ENCODE assay signal across 1 cellular context in genomic region chr20:47334022-47334551, GRCh38.
TF ChIP-seq lines count a peak whose summit lies in the region.

No MANE protein-coding gene starts in this region.

TF ChIP-seq in HepG2, 621 proteins besides CTCF, POLR2A, EP300 and RAD21 (continued from another document and continues in another):
- TF ChIP-seq, protein P1, sequence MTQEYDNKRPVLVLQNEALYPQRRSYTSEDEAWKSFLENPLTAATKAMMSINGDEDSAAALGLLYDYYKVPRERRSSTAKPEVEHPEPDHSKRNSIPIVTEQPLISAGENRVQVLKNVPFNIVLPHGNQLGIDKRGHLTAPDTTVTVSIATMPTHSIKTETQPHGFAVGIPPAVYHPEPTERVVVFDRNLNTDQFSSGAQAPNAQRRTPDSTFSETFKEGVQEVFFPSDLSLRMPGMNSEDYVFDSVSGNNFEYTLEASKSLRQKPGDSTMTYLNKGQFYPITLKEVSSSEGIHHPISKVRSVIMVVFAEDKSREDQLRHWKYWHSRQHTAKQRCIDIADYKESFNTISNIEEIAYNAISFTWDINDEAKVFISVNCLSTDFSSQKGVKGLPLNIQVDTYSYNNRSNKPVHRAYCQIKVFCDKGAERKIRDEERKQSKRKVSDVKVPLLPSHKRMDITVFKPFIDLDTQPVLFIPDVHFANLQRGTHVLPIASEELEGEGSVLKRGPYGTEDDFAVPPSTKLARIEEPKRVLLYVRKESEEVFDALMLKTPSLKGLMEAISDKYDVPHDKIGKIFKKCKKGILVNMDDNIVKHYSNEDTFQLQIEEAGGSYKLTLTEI (CRISPR knock-in tag; conservative IDR thresholded peaks at IDR 0.05): no peak
- TF ChIP-seq RAD51 (IDR thresholded peaks at IDR 0.05; ENCODE audit: borderline replicate concordance): peak; percentile 34; the same call in 1 of the 2 replicates
- no peak for TF ChIP-seq ZFP41 (CRISPR knock-in tag; IDR thresholded peaks at IDR 0.05; ENCODE audit: borderline replicate concordance)
- TF ChIP-seq ATF7 (IDR thresholded peaks at IDR 0.05): no peak
- no peak; the same call in 1 of the 2 replicates for TF ChIP-seq ATF7 (CRISPR knock-in tag; IDR thresholded peaks at IDR 0.05)
- no peak for TF ChIP-seq POLR2G (IDR thresholded peaks at IDR 0.05; ENCODE audit: low read depth, low read length)
- no peak for TF ChIP-seq ZNF709 (CRISPR knock-in tag; IDR thresholded peaks at IDR 0.05)
- TF ChIP-seq POGZ (CRISPR knock-in tag; IDR thresholded peaks at IDR 0.05): no peak
- TF ChIP-seq FOSL2 (CRISPR knock-in tag; IDR thresholded peaks at IDR 0.05): peak; percentile 98
- TF ChIP-seq, protein P2, sequence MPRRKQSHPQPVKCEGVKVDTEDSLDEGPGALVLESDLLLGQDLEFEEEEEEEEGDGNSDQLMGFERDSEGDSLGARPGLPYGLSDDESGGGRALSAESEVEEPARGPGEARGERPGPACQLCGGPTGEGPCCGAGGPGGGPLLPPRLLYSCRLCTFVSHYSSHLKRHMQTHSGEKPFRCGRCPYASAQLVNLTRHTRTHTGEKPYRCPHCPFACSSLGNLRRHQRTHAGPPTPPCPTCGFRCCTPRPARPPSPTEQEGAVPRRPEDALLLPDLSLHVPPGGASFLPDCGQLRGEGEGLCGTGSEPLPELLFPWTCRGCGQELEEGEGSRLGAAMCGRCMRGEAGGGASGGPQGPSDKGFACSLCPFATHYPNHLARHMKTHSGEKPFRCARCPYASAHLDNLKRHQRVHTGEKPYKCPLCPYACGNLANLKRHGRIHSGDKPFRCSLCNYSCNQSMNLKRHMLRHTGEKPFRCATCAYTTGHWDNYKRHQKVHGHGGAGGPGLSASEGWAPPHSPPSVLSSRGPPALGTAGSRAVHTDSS (CRISPR knock-in tag; conservative IDR thresholded peaks at IDR 0.05): no peak
- no peak for TF ChIP-seq GLMP (CRISPR knock-in tag; IDR thresholded peaks at IDR 0.05; ENCODE audit: borderline replicate concordance)
- TF ChIP-seq ZMYM2 (CRISPR knock-in tag; IDR thresholded peaks at IDR 0.05): peak; percentile 50; the same call in 1 of the 2 replicates
- TF ChIP-seq ZNF510 (CRISPR knock-in tag; IDR thresholded peaks at IDR 0.05; ENCODE audit: low read depth): no peak
- TF ChIP-seq EZH2 (conservative IDR thresholded peaks at IDR 0.05; ENCODE audit: low read depth, low read length): no peak
- 0 out of 2 replicates have a peak, but pooled peaks have one; percentile 29 for TF ChIP-seq DMAP1 (CRISPR knock-in tag; IDR thresholded peaks at IDR 0.05)
- no peak for TF ChIP-seq ZNF383 (CRISPR knock-in tag; IDR thresholded peaks at IDR 0.05; ENCODE audit: borderline replicate concordance)
- no peak; the same call in 1 of the 2 replicates for TF ChIP-seq ZBTB38 (CRISPR knock-in tag; IDR thresholded peaks at IDR 0.05)
- TF ChIP-seq ZKSCAN5 (CRISPR knock-in tag; IDR thresholded peaks at IDR 0.05): no peak
- TF ChIP-seq CHD4 (IDR thresholded peaks at IDR 0.05; ENCODE audit: borderline replicate concordance, low read length): no peak
- TF ChIP-seq ZBTB46 (CRISPR knock-in tag; IDR thresholded peaks at IDR 0.05; ENCODE audit: borderline replicate concordance): no peak
- TF ChIP-seq, protein P3, sequence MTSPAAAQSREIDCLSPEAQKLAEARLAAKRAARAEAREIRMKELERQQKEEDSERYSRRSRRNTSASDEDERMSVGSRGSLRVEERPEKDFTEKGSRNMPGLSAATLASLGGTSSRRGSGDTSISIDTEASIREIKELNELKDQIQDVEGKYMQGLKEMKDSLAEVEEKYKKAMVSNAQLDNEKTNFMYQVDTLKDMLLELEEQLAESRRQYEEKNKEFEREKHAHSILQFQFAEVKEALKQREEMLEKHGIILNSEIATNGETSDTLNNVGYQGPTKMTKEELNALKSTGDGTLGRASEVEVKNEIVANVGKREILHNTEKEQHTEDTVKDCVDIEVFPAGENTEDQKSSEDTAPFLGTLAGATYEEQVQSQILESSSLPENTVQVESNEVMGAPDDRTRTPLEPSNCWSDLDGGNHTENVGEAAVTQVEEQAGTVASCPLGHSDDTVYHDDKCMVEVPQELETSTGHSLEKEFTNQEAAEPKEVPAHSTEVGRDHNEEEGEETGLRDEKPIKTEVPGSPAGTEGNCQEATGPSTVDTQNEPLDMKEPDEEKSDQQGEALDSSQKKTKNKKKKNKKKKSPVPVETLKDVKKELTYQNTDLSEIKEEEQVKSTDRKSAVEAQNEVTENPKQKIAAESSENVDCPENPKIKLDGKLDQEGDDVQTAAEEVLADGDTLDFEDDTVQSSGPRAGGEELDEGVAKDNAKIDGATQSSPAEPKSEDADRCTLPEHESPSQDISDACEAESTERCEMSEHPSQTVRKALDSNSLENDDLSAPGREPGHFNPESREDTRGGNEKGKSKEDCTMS (CRISPR knock-in tag; conservative IDR thresholded peaks at IDR 0.05): no peak
- no peak for TF ChIP-seq NFE2 (CRISPR knock-in tag; IDR thresholded peaks at IDR 0.05)
- TF ChIP-seq KLF15 (CRISPR knock-in tag; IDR thresholded peaks at IDR 0.05; ENCODE audit: borderline replicate concordance): no peak
- TF ChIP-seq ZHX2 (IDR thresholded peaks at IDR 0.05; ENCODE audit: low read depth): no peak
- TF ChIP-seq ZHX2 (CRISPR knock-in tag; IDR thresholded peaks at IDR 0.05; ENCODE audit: borderline replicate concordance): no peak
- no peak for TF ChIP-seq RORA (CRISPR knock-in tag; IDR thresholded peaks at IDR 0.05)
- TF ChIP-seq CSRNP1 (CRISPR knock-in tag; IDR thresholded peaks at IDR 0.05): peak; percentile 62; the same call in 1 of the 2 replicates
- no peak; the same call in 1 of the 2 replicates for TF ChIP-seq ATM (IDR thresholded peaks at IDR 0.05; ENCODE audit: borderline replicate concordance)
- TF ChIP-seq, protein P4, sequence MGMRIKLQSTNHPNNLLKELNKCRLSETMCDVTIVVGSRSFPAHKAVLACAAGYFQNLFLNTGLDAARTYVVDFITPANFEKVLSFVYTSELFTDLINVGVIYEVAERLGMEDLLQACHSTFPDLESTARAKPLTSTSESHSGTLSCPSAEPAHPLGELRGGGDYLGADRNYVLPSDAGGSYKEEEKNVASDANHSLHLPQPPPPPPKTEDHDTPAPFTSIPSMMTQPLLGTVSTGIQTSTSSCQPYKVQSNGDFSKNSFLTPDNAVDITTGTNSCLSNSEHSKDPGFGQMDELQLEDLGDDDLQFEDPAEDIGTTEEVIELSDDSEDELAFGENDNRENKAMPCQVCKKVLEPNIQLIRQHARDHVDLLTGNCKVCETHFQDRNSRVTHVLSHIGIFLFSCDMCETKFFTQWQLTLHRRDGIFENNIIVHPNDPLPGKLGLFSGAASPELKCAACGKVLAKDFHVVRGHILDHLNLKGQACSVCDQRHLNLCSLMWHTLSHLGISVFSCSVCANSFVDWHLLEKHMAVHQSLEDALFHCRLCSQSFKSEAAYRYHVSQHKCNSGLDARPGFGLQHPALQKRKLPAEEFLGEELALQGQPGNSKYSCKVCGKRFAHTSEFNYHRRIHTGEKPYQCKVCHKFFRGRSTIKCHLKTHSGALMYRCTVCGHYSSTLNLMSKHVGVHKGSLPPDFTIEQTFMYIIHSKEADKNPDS (CRISPR knock-in tag; IDR thresholded peaks at IDR 0.05): peak; percentile 91; the same call in 1 of the 2 replicates
- TF ChIP-seq MTA3 (CRISPR knock-in tag; IDR thresholded peaks at IDR 0.05): no peak
- no peak for TF ChIP-seq ZNF543 (CRISPR knock-in tag; IDR thresholded peaks at IDR 0.05)
- TF ChIP-seq ZFY (CRISPR knock-in tag; IDR thresholded peaks at IDR 0.05): no peak
- TF ChIP-seq KAT7 (CRISPR knock-in tag; IDR thresholded peaks at IDR 0.05; ENCODE audit: borderline replicate concordance): no peak
- no peak for TF ChIP-seq NR1H2 (CRISPR knock-in tag; IDR thresholded peaks at IDR 0.05; ENCODE audit: borderline replicate concordance, low read depth)
- TF ChIP-seq, protein P5, sequence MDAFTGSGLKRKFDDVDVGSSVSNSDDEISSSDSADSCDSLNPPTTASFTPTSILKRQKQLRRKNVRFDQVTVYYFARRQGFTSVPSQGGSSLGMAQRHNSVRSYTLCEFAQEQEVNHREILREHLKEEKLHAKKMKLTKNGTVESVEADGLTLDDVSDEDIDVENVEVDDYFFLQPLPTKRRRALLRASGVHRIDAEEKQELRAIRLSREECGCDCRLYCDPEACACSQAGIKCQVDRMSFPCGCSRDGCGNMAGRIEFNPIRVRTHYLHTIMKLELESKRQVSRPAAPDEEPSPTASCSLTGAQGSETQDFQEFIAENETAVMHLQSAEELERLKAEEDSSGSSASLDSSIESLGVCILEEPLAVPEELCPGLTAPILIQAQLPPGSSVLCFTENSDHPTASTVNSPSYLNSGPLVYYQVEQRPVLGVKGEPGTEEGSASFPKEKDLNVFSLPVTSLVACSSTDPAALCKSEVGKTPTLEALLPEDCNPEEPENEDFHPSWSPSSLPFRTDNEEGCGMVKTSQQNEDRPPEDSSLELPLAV (CRISPR knock-in tag; conservative IDR thresholded peaks at IDR 0.05; ENCODE audit: low read depth): no peak
- no peak for TF ChIP-seq ZNF572 (CRISPR knock-in tag; IDR thresholded peaks at IDR 0.05)
- TF ChIP-seq DNMT1 (CRISPR knock-in tag; IDR thresholded peaks at IDR 0.05): no peak
